In the genomic region with DNA sequence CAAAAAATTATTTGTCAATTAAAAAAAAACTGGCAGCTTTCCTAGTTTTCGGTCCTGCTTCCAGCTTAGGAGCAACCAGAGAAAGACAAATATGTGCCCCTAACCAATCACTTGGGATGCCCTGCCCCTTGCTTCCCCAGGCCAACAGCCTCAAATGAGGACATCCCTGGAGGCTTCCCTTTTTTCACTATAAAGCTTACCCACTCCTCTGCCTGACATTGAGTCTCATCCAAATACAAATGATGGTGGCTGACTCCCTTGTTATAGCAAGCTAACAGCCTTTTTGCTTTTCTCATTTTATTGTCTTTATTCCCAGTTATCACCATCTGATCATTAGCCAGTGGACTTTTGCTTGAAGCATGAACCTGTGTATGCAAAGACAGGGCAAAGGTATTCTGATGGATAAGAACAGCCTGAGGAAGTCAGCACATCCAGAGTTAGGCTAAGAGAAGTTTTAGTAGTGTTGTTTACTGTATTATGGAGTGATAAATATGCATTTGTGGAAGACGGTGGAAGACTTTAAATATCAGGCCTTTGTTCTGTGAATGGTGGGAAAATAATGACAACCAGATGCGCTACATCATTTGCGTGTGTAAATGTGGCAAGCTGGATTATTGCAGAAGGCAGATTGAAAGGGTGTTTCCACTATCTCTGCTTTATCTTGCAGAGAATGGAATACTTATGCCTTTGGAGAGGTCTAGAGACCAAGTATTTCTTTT, we compare ENCODE assay signal across 9 cellular contexts. TPM values are rescaled to one million over a fixed set of nuclear protein-coding genes. Genes with fewer than 3 reads are reported as not detected.
DNase-seq lines count a peak whose midpoint lies in the region; ATAC-seq and TF ChIP-seq lines count a peak whose summit lies in the region.
"Had no signal": no experiment of that assay in that cellular context is flagged by ENCODE, and none has a peak within 500 bp of the region (broad histone marks: within the 10 kb centered on the region; RNA-seq: fewer than 3 reads in every experiment).

No MANE protein-coding gene starts in this region.

- DNase-seq in GF-D8 (lab: John Stamatoyannopoulos, UW) (peak; percentile 24), MG63 (no peak), NCI-H510A treated with DMSO at 0.1 percent for 48 hours (lab: John Stamatoyannopoulos, UW) (no peak)
- DNase-seq in central memory CD8-positive, alpha-beta T cell (ENCODE audit: low spot score in 2 of 2) = no peak
- no peak for DNase-seq in NK-92 treated with Interleukin-12 subunit alpha and Interleukin-12 subunit beta, amount 100 ng/mL, for 24 hours (lab: John Stamatoyannopoulos, UW)
- DNase-seq in activated CD4-positive, alpha-beta T cell treated with anti-CD3 and anti-CD28 coated beads for 48 hours = no peak
- DNase-seq: KG1 had no signal

- H3K27ac Mint-ChIP-seq in central memory CD8-positive, alpha-beta T cell (ENCODE audit: low read depth) = peak overlapping the region; percentile 94

- H3K27ac ChIP-seq in parathyroid adenoma = no peak overlapping the region

- peak overlapping the region; percentile 81 for H3K4me3 ChIP-seq in MG63
- H3K4me3 ChIP-seq in parathyroid adenoma (ENCODE audit: low read depth, low read length) = no peak overlapping the region

- peaks cover 10% of the 10 kb centered on the region for H3K4me1 ChIP-seq in parathyroid adenoma

- no peaks in the 10 kb centered on the region for H3K27me3 Mint-ChIP-seq in central memory CD8-positive, alpha-beta T cell

- peak overlapping the region; percentile 70 for H2AFZ ChIP-seq in parathyroid adenoma

- no peak overlapping the region for H3K4me2 ChIP-seq in parathyroid adenoma (ENCODE audit: low read length)

- H3K4me3 Mint-ChIP-seq in central memory CD8-positive, alpha-beta T cell = peak overlapping the region; percentile 90

- H3K36me3 ChIP-seq in MG63 (peaks cover 7% of the 10 kb centered on the region), parathyroid adenoma (ENCODE audit: control insufficient read depth, insufficient read depth, low read length) (no peaks in the 10 kb centered on the region)

- peaks cover 10% of the 10 kb centered on the region for H3K36me3 Mint-ChIP-seq in central memory CD8-positive, alpha-beta T cell (ENCODE audit: insufficient read depth)

- H3K9ac ChIP-seq in parathyroid adenoma = no peak overlapping the region

- H3K9me3 ChIP-seq in MG63 (no peaks in the 10 kb centered on the region), parathyroid adenoma (ENCODE audit: control insufficient read depth, low read length) (no peaks in the 10 kb centered on the region)

- no peak for TF ChIP-seq CTCF in parathyroid adenoma (IDR thresholded peaks at IDR 0.05)

- no peak for ATAC-seq in central memory CD8-positive, alpha-beta T cell (replicated peaks; ENCODE audit: extremely low read depth, poor library complexity, severe bottlenecking)
- ATAC-seq in HG03175 (IDR thresholded peaks at IDR 0.05; ENCODE audit: unreplicated experiment) = no peak

- no peaks in the 10 kb centered on the region for H3K27me3 ChIP-seq in MG63
- no peaks in the 10 kb centered on the region for H3K27me3 ChIP-seq in parathyroid adenoma (ENCODE audit: control insufficient read depth, insufficient read depth, low read length)

- H3K9me3 Mint-ChIP-seq in central memory CD8-positive, alpha-beta T cell = no peaks in the 10 kb centered on the region

- peaks cover 8% of the 10 kb centered on the region for H3K79me2 ChIP-seq in parathyroid adenoma

- H3K4me1 Mint-ChIP-seq in central memory CD8-positive, alpha-beta T cell = peaks cover 48% of the 10 kb centered on the region

RNA-seq across cellular contexts. Expression of gene CCM2, which starts 1.7 kb away (rescaled TPM):
- total RNA-seq in MG63 (2014; rRNA removed; shearing (Covaris generic); ENCODE audit: low replicate concordance) = 43.2 and 50.6 TPM in 2 replicates

RNA-seq across cellular contexts. Expression of gene MYO1G, which starts 19.5 kb away (rescaled TPM):
- 0.03 TPM in 1 of 2 replicates, not detected in the other for total RNA-seq in MG63 (2014; rRNA removed; shearing (Covaris generic); ENCODE audit: low replicate concordance)
